ENCODE assay signal across 18 cellular contexts in genomic region chr2:46485002-46485401, GRCh38. TPM values are rescaled to one million over a fixed set of nuclear protein-coding genes. Genes with fewer than 3 reads are reported as not detected.
DNase-seq lines count a peak whose midpoint lies in the region; ATAC-seq and TF ChIP-seq lines count a peak whose summit lies in the region.
"Had no signal": no experiment of that assay in that cellular context is flagged by ENCODE, and none has a peak within 500 bp of the region (broad histone marks: within the 10 kb centered on the region; RNA-seq: fewer than 3 reads in every experiment).

No MANE protein-coding gene starts in this region.

- DNase-seq in G401 (ENCODE audit: low spot score) (peak; percentile 74), cerebellar cortex (ENCODE audit: low spot score) (peak; percentile 69), endodermal cell (no peak), upper lobe of right lung (peak; percentile 35), hypothalamus (lab: John Stamatoyannopoulos, UW) (no peak), middle frontal gyrus (ENCODE audit: extremely low spot score, low spot score) (no peak)
- no peak for DNase-seq in stimulated activated CD4-positive, alpha-beta T cell treated with anti-CD3 and anti-CD28 coated beads, Interleukin-2, amount 100 ng/mL, for 24 hours
- DNase-seq: 8988T; CD4-positive, alpha-beta memory T cell; DND-41; EL; GM23248; HCEC 1CT had no signal

- H3K36me3 Mint-ChIP-seq in endodermal cell (ENCODE audit: low read depth): no peaks in the 10 kb centered on the region
- H3K36me3 Mint-ChIP-seq: CD14-positive monocyte; CD4-positive, alpha-beta memory T cell had no signal

- H3K9ac ChIP-seq in endodermal cell (ENCODE audit: extremely low read depth, low read length, poor library complexity, severe bottlenecking): no peak overlapping the region
- H3K9ac ChIP-seq: BLaER1, GM23248 had no signal

- H3K9me3 Mint-ChIP-seq in endodermal cell: no peaks in the 10 kb centered on the region
- H3K9me3 Mint-ChIP-seq: CD4-positive, alpha-beta memory T cell had no signal

- no peak for ATAC-seq in upper lobe of right lung

- TF ChIP-seq CTCF in endodermal cell (conservative IDR thresholded peaks at IDR 0.05) (no peak), upper lobe of right lung (IDR thresholded peaks at IDR 0.05) (no peak)

- H3K4me1 Mint-ChIP-seq in endodermal cell: peaks cover 8% of the 10 kb centered on the region

- H3K36me3 ChIP-seq in endodermal cell (ENCODE audit: control insufficient read depth, insufficient read depth, low read length) (no peaks in the 10 kb centered on the region), upper lobe of right lung (no peaks in the 10 kb centered on the region)
- H3K36me3 ChIP-seq: BLaER1 had no signal

- peaks cover 3% of the 10 kb centered on the region for H3K27me3 Mint-ChIP-seq in endodermal cell (ENCODE audit: insufficient read depth)

- 92 to 94% methylated on average over 3 to 5 of the region's 5 CpGs for WGBS in endodermal cell (ENCODE audit: insufficient coverage in 1 of 2, insufficient read length in 1 of 2), 2 experiments

- intact Hi-C loops in upper lobe of right lung (cut with DNase I): no loop called here

- H3K27ac Mint-ChIP-seq in endodermal cell: peak overlapping the region; percentile 15
- H3K27ac Mint-ChIP-seq: CD14-positive monocyte had no signal

- H3K27ac ChIP-seq in endodermal cell (ENCODE audit: low read depth, low read length) (no peak overlapping the region), upper lobe of right lung (no peak overlapping the region)
- H3K27ac ChIP-seq: BLaER1, GM23248 had no signal

- no peaks in the 10 kb centered on the region for H3K9me3 ChIP-seq in endodermal cell (ENCODE audit: control insufficient read depth, low read length)
- no peaks in the 10 kb centered on the region for H3K9me3 ChIP-seq in upper lobe of right lung

- H3K4me3 ChIP-seq in endodermal cell (ENCODE audit: low read length): no peak overlapping the region
- H3K4me3 ChIP-seq in upper lobe of right lung: no peak overlapping the region
- H3K4me3 ChIP-seq: BLaER1, GM23248 had no signal

- H3K27me3 ChIP-seq in endodermal cell (ENCODE audit: control insufficient read depth, insufficient read depth, low read length, poor library complexity, severe bottlenecking) (no peaks in the 10 kb centered on the region), upper lobe of right lung (no peaks in the 10 kb centered on the region)
- H3K27me3 ChIP-seq: BLaER1 had no signal

- in situ Hi-C loops in G401 (cut with HindIII; ENCODE audit: low sequenced_read_pairs): no loop called here

- H3K4me3 Mint-ChIP-seq in endodermal cell: no peak overlapping the region
- H3K4me3 Mint-ChIP-seq: CD14-positive monocyte; CD4-positive, alpha-beta memory T cell had no signal

- H3K4me1 ChIP-seq in endodermal cell (ENCODE audit: control insufficient read depth, insufficient read depth, low read length): no peaks in the 10 kb centered on the region
- peaks cover 24% of the 10 kb centered on the region for H3K4me1 ChIP-seq in upper lobe of right lung

RNA-seq across cellular contexts. Expression of gene TMEM247, which starts 5.6 kb away (rescaled TPM):
- not detected in 2 replicates for total RNA-seq in G401 (2014; rRNA removed; shearing (Covaris generic))
- total RNA-seq in endodermal cell: not detected
- not detected for polyA plus RNA-seq in endodermal cell (2013, experiment 1 of 2)
- not detected for polyA plus RNA-seq in endodermal cell (2013, experiment 2 of 2)
- total RNA-seq in upper lobe of right lung: not detected
- total RNA-seq: A673; CD4-positive, alpha-beta memory T cell; GM23248; HT1080 had no signal
- polyA plus RNA-seq: AG04450; CD14-positive monocyte; CD4-positive, alpha-beta memory T cell; GM23248 had no signal

RNA-seq across cellular contexts. Expression of gene RHOQ, which starts 57.3 kb away (rescaled TPM):
- total RNA-seq in G401 (2014; rRNA removed; shearing (Covaris generic)): 88.9 and 115 TPM in 2 replicates
- total RNA-seq in endodermal cell (10 to 100 TPM; 38.5 to 41.0 TPM), upper lobe of right lung (92.9 TPM)
- 47.4 TPM for polyA plus RNA-seq in endodermal cell (2013, experiment 1 of 2)
- polyA plus RNA-seq in endodermal cell (2013, experiment 2 of 2): 46.2 TPM

RNA-seq across cellular contexts. Expression of gene ATP6V1E2, which starts 57.4 kb away (rescaled TPM):
- 6.4 and 21.8 TPM in 2 replicates for total RNA-seq in G401 (2014; rRNA removed; shearing (Covaris generic))
- 1 to 10 TPM; 5.9 to 6.7 TPM for total RNA-seq in endodermal cell
- polyA plus RNA-seq in endodermal cell (2013, experiment 1 of 2): 7.2 TPM
- 6.0 TPM for polyA plus RNA-seq in endodermal cell (2013, experiment 2 of 2)
- total RNA-seq in upper lobe of right lung: 10.7 TPM

Comparison
In these comparisons a context has a peak if more than half of its experiments do, and no peak if none do; other contexts are left out.
1. DNase-seq: peak in G401 (single experiment), cerebellar cortex (single experiment) and upper lobe of right lung (single experiment); none in endodermal cell (single experiment), stimulated activated CD4-positive, alpha-beta T cell treated with anti-CD3 and anti-CD28 coated beads, Interleukin-2, amount 100 ng/mL, for 24 hours (0 of 2), hypothalamus (0 of 51) and middle frontal gyrus (single experiment).